ENCODE assay signal across 6 cellular contexts in the genomic region with DNA sequence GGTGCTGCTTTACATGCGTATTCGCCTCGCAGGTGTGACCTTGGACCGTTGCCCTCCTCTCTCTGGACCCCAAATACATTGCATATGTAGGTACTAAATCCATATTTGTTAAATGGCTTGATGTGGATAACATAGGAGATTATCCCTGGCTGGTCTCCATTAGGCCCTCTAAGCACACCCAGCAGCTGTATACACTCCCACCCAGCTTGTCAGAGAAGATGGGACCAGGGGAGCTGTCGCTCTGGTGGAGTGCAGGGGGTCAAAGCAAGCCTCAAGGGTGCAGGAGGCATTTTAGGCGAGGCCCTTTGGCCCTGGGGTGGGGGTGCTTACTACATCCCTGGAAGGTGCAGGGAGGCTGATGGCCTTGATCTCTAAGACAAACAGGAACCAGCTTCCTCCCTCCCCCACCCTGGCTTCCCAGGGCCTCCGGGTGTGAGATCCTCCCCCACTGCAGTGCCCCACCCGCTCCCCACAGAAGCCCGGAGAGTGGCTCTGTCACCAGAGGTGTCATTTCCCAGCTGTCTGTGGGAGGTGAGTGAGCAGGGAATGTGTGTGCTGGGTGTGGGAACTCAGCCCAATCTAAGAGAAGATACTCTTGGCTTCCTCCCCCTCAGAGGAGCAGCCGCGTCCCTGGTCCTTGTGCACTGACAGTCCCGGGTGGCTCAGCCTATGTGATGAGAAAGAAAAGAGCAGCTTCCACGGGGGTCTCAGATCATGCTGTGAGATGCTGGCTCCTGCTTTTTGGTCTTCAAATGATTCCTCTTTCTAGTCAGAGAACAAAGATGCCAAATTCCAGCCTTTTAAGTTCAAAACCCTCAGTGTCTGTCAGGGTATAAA. TPM values are rescaled to one million over a fixed set of nuclear protein-coding genes. Genes with fewer than 3 reads are reported as not detected.
DNase-seq lines count a peak whose midpoint lies in the region; ATAC-seq lines count a peak whose summit lies in the region.

No MANE protein-coding gene starts in this region.

- intact Hi-C loops in activated T-helper 2 cell treated with anti-CD3 and anti-CD28 coated beads, Interferon-gamma antibody, Interleukin-2, Interleukin-4, amounts not matched to agents 10 μg/mL and 5 μg/mL and 100 μg/mL, durations not matched to agents 14 hours and 24 hours and 36 hours (cut with micrococcal nuclease) = loop anchor here (1.0 kb wide), 1 partner anchor 9 kb away; no protein-coding TSS in a partner anchor

- H3K27ac Mint-ChIP-seq in activated T-helper 2 cell treated with anti-CD3 and anti-CD28 coated beads, Interferon-gamma antibody, Interleukin-2, Interleukin-4, amounts not matched to agents 10 μg/mL and 5 μg/mL and 100 μg/mL, durations not matched to agents 14 hours and 24 hours and 36 hours = peak overlapping the region; percentile 99

- H3K27me3 Mint-ChIP-seq in activated T-helper 2 cell treated with anti-CD3 and anti-CD28 coated beads, Interferon-gamma antibody, Interleukin-2, Interleukin-4, amounts not matched to agents 10 μg/mL and 5 μg/mL and 100 μg/mL, durations not matched to agents 14 hours and 24 hours and 36 hours (ENCODE audit: low read depth) = no peaks in the 10 kb centered on the region

- H3K9me3 Mint-ChIP-seq in activated T-helper 2 cell treated with anti-CD3 and anti-CD28 coated beads, Interferon-gamma antibody, Interleukin-2, Interleukin-4, amounts not matched to agents 10 μg/mL and 5 μg/mL and 100 μg/mL, durations not matched to agents 14 hours and 24 hours and 36 hours = no peaks in the 10 kb centered on the region

- H3K4me1 Mint-ChIP-seq in activated T-helper 2 cell treated with anti-CD3 and anti-CD28 coated beads, Interferon-gamma antibody, Interleukin-2, Interleukin-4, amounts not matched to agents 10 μg/mL and 5 μg/mL and 100 μg/mL, durations not matched to agents 14 hours and 24 hours and 36 hours (ENCODE audit: low read depth) = peaks cover 50% of the 10 kb centered on the region

- H3K36me3 Mint-ChIP-seq in activated T-helper 2 cell treated with anti-CD3 and anti-CD28 coated beads, Interferon-gamma antibody, Interleukin-2, Interleukin-4, amounts not matched to agents 10 μg/mL and 5 μg/mL and 100 μg/mL, durations not matched to agents 14 hours and 24 hours and 36 hours (ENCODE audit: low read depth) = peaks cover 27% of the 10 kb centered on the region

- ATAC-seq in stimulated activated naive CD8-positive, alpha-beta T cell treated with anti-CD3 and anti-CD28 coated beads, Interleukin-15, Interleukin-2, amounts not matched to agents 100 U/mL and 50 U/mL, for 24 hours = peak; percentile 70
- no peak for ATAC-seq in GM21576 (IDR thresholded peaks at IDR 0.05; ENCODE audit: unreplicated experiment)

- DNase-seq in activated T-cell treated with anti-CD3 and anti-CD28 coated beads for 1 hour (ENCODE audit: low read depth) = peak; percentile 52
- DNase-seq in activated T-cell treated with anti-CD3 and anti-CD28 coated beads for 4 hours = no peak
- peak; percentile 65 for DNase-seq in activated T-helper 2 cell treated with anti-CD3 and anti-CD28 coated beads, Interferon-gamma antibody, Interleukin-2, Interleukin-4, amounts not matched to agents 10 μg/mL and 5 μg/mL and 100 μg/mL, durations not matched to agents 14 hours and 24 hours and 36 hours (ENCODE audit: low spot score)
- peak; percentile 67 for DNase-seq in inferior parietal cortex (ENCODE audit: extremely low spot score)
- DNase-seq in stimulated activated naive CD8-positive, alpha-beta T cell treated with anti-CD3 and anti-CD28 coated beads, Interleukin-15, Interleukin-2, amounts not matched to agents 100 U/mL and 50 U/mL, for 24 hours = peak; percentile 85

- H3K4me3 Mint-ChIP-seq in activated T-helper 2 cell treated with anti-CD3 and anti-CD28 coated beads, Interferon-gamma antibody, Interleukin-2, Interleukin-4, amounts not matched to agents 10 μg/mL and 5 μg/mL and 100 μg/mL, durations not matched to agents 14 hours and 24 hours and 36 hours (ENCODE audit: low read depth) = peak overlapping the region; percentile 85

RNA-seq across cellular contexts. Expression of a gene that starts 1.4 kb away (rescaled TPM):
- 44.6 and 44.7 TPM in 2 replicates for total RNA-seq in activated T-helper 2 cell treated with anti-CD3 and anti-CD28 coated beads, Interferon-gamma antibody, Interleukin-2, Interleukin-4, amounts not matched to agents 10 μg/mL and 5 μg/mL and 100 μg/mL, durations not matched to agents 14 hours and 24 hours and 36 hours

RNA-seq across cellular contexts. Expression of a gene that starts 12.0 kb away (rescaled TPM):
- total RNA-seq in activated T-helper 2 cell treated with anti-CD3 and anti-CD28 coated beads, Interferon-gamma antibody, Interleukin-2, Interleukin-4, amounts not matched to agents 10 μg/mL and 5 μg/mL and 100 μg/mL, durations not matched to agents 14 hours and 24 hours and 36 hours = 18.7 and 25.0 TPM in 2 replicates

RNA-seq across cellular contexts. Expression of a gene that starts 12.0 kb away (rescaled TPM):
- 41.8 and 43.2 TPM in 2 replicates for total RNA-seq in activated T-helper 2 cell treated with anti-CD3 and anti-CD28 coated beads, Interferon-gamma antibody, Interleukin-2, Interleukin-4, amounts not matched to agents 10 μg/mL and 5 μg/mL and 100 μg/mL, durations not matched to agents 14 hours and 24 hours and 36 hours

RNA-seq across cellular contexts. Expression of a gene that starts 25.8 kb away (rescaled TPM):
- total RNA-seq in activated T-helper 2 cell treated with anti-CD3 and anti-CD28 coated beads, Interferon-gamma antibody, Interleukin-2, Interleukin-4, amounts not matched to agents 10 μg/mL and 5 μg/mL and 100 μg/mL, durations not matched to agents 14 hours and 24 hours and 36 hours = 7.8 and 8.0 TPM in 2 replicates

RNA-seq across cellular contexts. Expression of a gene that starts 40.3 kb away (rescaled TPM):
- 2.4 and 3.1 TPM in 2 replicates for total RNA-seq in activated T-helper 2 cell treated with anti-CD3 and anti-CD28 coated beads, Interferon-gamma antibody, Interleukin-2, Interleukin-4, amounts not matched to agents 10 μg/mL and 5 μg/mL and 100 μg/mL, durations not matched to agents 14 hours and 24 hours and 36 hours
